1 cellular context compared by ENCODE assay signal in genomic region chr3:151538706-151539403, GRCh38.
TF ChIP-seq lines count a peak whose summit lies in the region.

No MANE protein-coding gene starts in this region.

TF ChIP-seq in K562, 482 proteins besides CTCF, POLR2A, EP300 and RAD21 (continued from another document):
- TF ChIP-seq MGA (IDR thresholded peaks at IDR 0.05) (peak; percentile 68), L3MBTL2 (IDR thresholded peaks at IDR 0.05) (peak; percentile 46; the same call in 1 of the 2 replicates), NCOA1 (IDR thresholded peaks at IDR 0.05; ENCODE audit: low read depth) (no peak), ZNF592 (IDR thresholded peaks at IDR 0.05) (0 out of 2 replicates have a peak, but pooled peaks have one; percentile 36), FOXA1 (IDR thresholded peaks at IDR 0.05; ENCODE audit: borderline replicate concordance) (no peak), MAX (CRISPR knock-in tag; IDR thresholded peaks at IDR 0.05) (peak; percentile 37; the same call in 1 of the 2 replicates), MTA1 (IDR thresholded peaks at IDR 0.05; ENCODE audit: borderline replicate concordance) (no peak), STAT5A (IDR thresholded peaks at IDR 0.05; ENCODE audit: borderline replicate concordance, low read length) (no peak), SPI1 (IDR thresholded peaks at IDR 0.05; ENCODE audit: borderline replicate concordance, low read depth, low read length) (peak; percentile 32; the same call in 1 of the 2 replicates), FOXK2 (conservative IDR thresholded peaks at IDR 0.05 in 1 of 2, IDR thresholded peaks at IDR 0.05 in 1 of 2; ENCODE audit: low read depth in 2 of 2) (no peak)
